Comparison of ENCODE assay signal across 1 cellular context in genomic region chr2:112255875-112256274, GRCh38.
TF ChIP-seq lines count a peak whose summit lies in the region.

No MANE protein-coding gene starts in this region.

TF ChIP-seq in WTC11, 78 proteins besides CTCF, POLR2A, EP300 and RAD21:
- TF ChIP-seq PRDM15 (CRISPR knock-in tag; IDR thresholded peaks at IDR 0.05), result no peak
- no peak for TF ChIP-seq PREB (CRISPR knock-in tag; IDR thresholded peaks at IDR 0.05; ENCODE audit: borderline replicate concordance)
- no peak for TF ChIP-seq ATF3 (CRISPR knock-in tag; conservative IDR thresholded peaks at IDR 0.05)
- no peak for TF ChIP-seq ZNF416 (CRISPR knock-in tag; IDR thresholded peaks at IDR 0.05)
- no peak for TF ChIP-seq ZMAT4 (CRISPR knock-in tag; IDR thresholded peaks at IDR 0.05)
- no peak for TF ChIP-seq HMGXB4 (CRISPR knock-in tag; IDR thresholded peaks at IDR 0.05)
- no peak for TF ChIP-seq FOXK1 (CRISPR knock-in tag; IDR thresholded peaks at IDR 0.05)
- no peak for TF ChIP-seq ELF4 (CRISPR knock-in tag; IDR thresholded peaks at IDR 0.05; ENCODE audit: low read depth)
- no peak for TF ChIP-seq ZNF263 (CRISPR knock-in tag; IDR thresholded peaks at IDR 0.05; ENCODE audit: low read depth)
